1 cellular context compared by ENCODE assay signal in genomic region chr9:77901038-77901437, GRCh38.
TF ChIP-seq lines count a peak whose summit lies in the region.

No MANE protein-coding gene starts in this region.

TF ChIP-seq in WTC11, 78 proteins besides CTCF, POLR2A, EP300 and RAD21 (continued from another document):
- TF ChIP-seq ZNF281 (CRISPR knock-in tag; IDR thresholded peaks at IDR 0.05) (no peak), GRHL2 (CRISPR knock-in tag; IDR thresholded peaks at IDR 0.05; ENCODE audit: insufficient replicate concordance, severe bottlenecking) (no peak), PREB (CRISPR knock-in tag; IDR thresholded peaks at IDR 0.05; ENCODE audit: borderline replicate concordance) (no peak), AFF4 (CRISPR knock-in tag; IDR thresholded peaks at IDR 0.05; ENCODE audit: borderline replicate concordance) (no peak)
